In genomic region chrX:94908648-94909047, GRCh38 we compare ENCODE assay signal across 16 cellular contexts.
DNase-seq lines count a peak whose midpoint lies in the region; TF ChIP-seq lines count a peak whose summit lies in the region.
"Had no signal": no experiment of that assay in that cellular context is flagged by ENCODE, and none has a peak within 500 bp of the region (broad histone marks: within the 10 kb centered on the region; RNA-seq: fewer than 3 reads in every experiment).

No MANE protein-coding gene starts in this region.

- no peaks in the 10 kb centered on the region for H3K4me1 Mint-ChIP-seq in neural progenitor cell

- H3K4ac ChIP-seq in trophoblast cell (ENCODE audit: low read depth, low read length) = peak overlapping the region; percentile 33
- no peak overlapping the region for H3K4ac ChIP-seq in mesenchymal stem cell (ENCODE audit: low read depth in 1 of 2, low read length in 2 of 2)

- TF ChIP-seq CTCF in neural progenitor cell (IDR thresholded peaks at IDR 0.05) (no peak), smooth muscle cell (IDR thresholded peaks at IDR 0.05; ENCODE audit: borderline replicate concordance, insufficient read depth, poor library complexity, severe bottlenecking) (no peak), esophagus squamous epithelium (IDR thresholded peaks at IDR 0.05) (no peak)

- H3K9me3 ChIP-seq in neural progenitor cell (ENCODE audit: low read depth) (no peaks in the 10 kb centered on the region), trophoblast cell (ENCODE audit: insufficient read depth, low read depth, low read length) (no peaks in the 10 kb centered on the region), smooth muscle cell (replicated peaks; ENCODE audit: low read depth) (no peaks in the 10 kb centered on the region), esophagus squamous epithelium (no peaks in the 10 kb centered on the region), mesenchymal stem cell (ENCODE audit: control insufficient read depth, low read length) (no peaks in the 10 kb centered on the region)
- H3K9me3 ChIP-seq: BLaER1 treated with 17β-estradiol and CSF1 and Interleukin-3, amounts not matched to agents 10 nM and 100 nM; Caco-2 had no signal

- no peak overlapping the region for H3K27ac Mint-ChIP-seq in neural progenitor cell
- H3K27ac Mint-ChIP-seq: CD4-positive, alpha-beta T cell; CD8-positive, alpha-beta T cell had no signal

- no peaks in the 10 kb centered on the region for H3K36me3 ChIP-seq in neural progenitor cell
- H3K36me3 ChIP-seq in trophoblast cell (ENCODE audit: control insufficient read depth in 1 of 2, insufficient read depth in 2 of 2, low read length in 2 of 2) = no peaks in the 10 kb centered on the region
- no peaks in the 10 kb centered on the region for H3K36me3 ChIP-seq in smooth muscle cell (ENCODE audit: low read depth)
- no peaks in the 10 kb centered on the region for H3K36me3 ChIP-seq in esophagus squamous epithelium
- H3K36me3 ChIP-seq in mesenchymal stem cell (ENCODE audit: control insufficient read depth in 1 of 2, insufficient read depth in 2 of 2, low read depth in 1 of 2, low read length in 2 of 2) = no peaks in the 10 kb centered on the region
- H3K36me3 ChIP-seq: BLaER1 treated with 17β-estradiol and CSF1 and Interleukin-3, amounts not matched to agents 10 nM and 100 nM had no signal

- WGBS in trophoblast cell (ENCODE audit: extremely low coverage, insufficient coverage, insufficient read length) = no CpG with 5 or more reads among the region's 7 CpGs
- 68% methylated on average over 7 of the region's 7 CpGs for WGBS in smooth muscle cell (ENCODE audit: low lambda C conversion rate)
- WGBS in esophagus squamous epithelium, 2 donors = 63 to 77% methylated on average over 3 to 7 of the region's 7 CpGs
- WGBS in mesenchymal stem cell = 80% methylated on average over 7 of the region's 7 CpGs

- H2AFZ ChIP-seq in neural progenitor cell (replicated peaks) = peak overlapping the region; percentile 44
- H2AFZ ChIP-seq in trophoblast cell (ENCODE audit: insufficient read depth, low read length, poor library complexity) = no peak overlapping the region
- peak overlapping the region; percentile 20 for H2AFZ ChIP-seq in smooth muscle cell (ENCODE audit: low read depth)
- no peak overlapping the region for H2AFZ ChIP-seq in mesenchymal stem cell (ENCODE audit: low read depth, low read length)

- DNase-seq in neural progenitor cell (ENCODE audit: low spot score) (no peak), trophoblast cell (no peak), smooth muscle cell (lab: John Stamatoyannopoulos, UW; ENCODE audit: unreplicated experiment) (no peak), esophagus squamous epithelium (lab: John Stamatoyannopoulos, UW) (no peak), OCI-M1 (lab: John Stamatoyannopoulos, UW) (no peak), mesenchymal stem cell (no peak)
- DNase-seq: 8988T; ACHN; Caco-2; Calu3; CD4-positive, alpha-beta T cell; CD8-positive, alpha-beta T cell; DMS79 treated with DMSO at 0.1 percent for 48 hours; GF-D8 had no signal

- H3K27ac ChIP-seq in neural progenitor cell (no peak overlapping the region), trophoblast cell (ENCODE audit: low read depth, low read length) (peak overlapping the region; percentile 74), smooth muscle cell (ENCODE audit: low read depth) (no peak overlapping the region), esophagus squamous epithelium (no peak overlapping the region), mesenchymal stem cell (ENCODE audit: low read length, poor library complexity, severe bottlenecking) (no peak overlapping the region)
- H3K27ac ChIP-seq: BLaER1 treated with 17β-estradiol and CSF1 and Interleukin-3, amounts not matched to agents 10 nM and 100 nM; C4-2B had no signal

- H3K79me1 ChIP-seq in trophoblast cell (ENCODE audit: low read length) = peaks cover 14% of the 10 kb centered on the region
- no peaks in the 10 kb centered on the region for H3K79me1 ChIP-seq in mesenchymal stem cell (replicated peaks; ENCODE audit: low read length, poor library complexity, severe bottlenecking)

- H2BK12ac ChIP-seq in trophoblast cell (ENCODE audit: low read length) = peak overlapping the region; percentile 11
- H2BK12ac ChIP-seq in mesenchymal stem cell (ENCODE audit: low read length in 2 of 2) = no peak overlapping the region

- H3K4me3 Mint-ChIP-seq in neural progenitor cell = no peak overlapping the region
- H3K4me3 Mint-ChIP-seq: CD4-positive, alpha-beta T cell; CD8-positive, alpha-beta T cell had no signal

- intact Hi-C loops in esophagus squamous epithelium (cut with DNase I) = no loop called here

- H3K4me2 ChIP-seq in neural progenitor cell = no peak overlapping the region
- H3K4me2 ChIP-seq in trophoblast cell (ENCODE audit: low read length) = no peak overlapping the region
- H3K4me2 ChIP-seq in smooth muscle cell = no peak overlapping the region
- H3K4me2 ChIP-seq in mesenchymal stem cell (ENCODE audit: low read length, poor library complexity, severe bottlenecking) = no peak overlapping the region
- H3K4me2 ChIP-seq: BLaER1 treated with 17β-estradiol and CSF1 and Interleukin-3, amounts not matched to agents 10 nM and 100 nM had no signal

- H3K4me3 ChIP-seq in neural progenitor cell (no peak overlapping the region), trophoblast cell (ENCODE audit: low read depth, low read length) (no peak overlapping the region), smooth muscle cell (no peak overlapping the region), esophagus squamous epithelium (no peak overlapping the region), mesenchymal stem cell (ENCODE audit: insufficient read depth in 1 of 2, low read depth in 1 of 2, low read length in 2 of 2) (no peak overlapping the region)
- H3K4me3 ChIP-seq: BLaER1 treated with 17β-estradiol and CSF1 and Interleukin-3, amounts not matched to agents 10 nM and 100 nM had no signal

- H3K79me2 ChIP-seq in neural progenitor cell (ENCODE audit: low read depth) (no peaks in the 10 kb centered on the region), trophoblast cell (ENCODE audit: control insufficient read depth, insufficient read depth, low read length, poor library complexity) (no peaks in the 10 kb centered on the region), smooth muscle cell (ENCODE audit: low read depth) (no peaks in the 10 kb centered on the region)

- no peak overlapping the region for H2AK5ac ChIP-seq in trophoblast cell (ENCODE audit: low read length)
- no peak overlapping the region for H2AK5ac ChIP-seq in mesenchymal stem cell (ENCODE audit: low read length, severe bottlenecking)

- H2BK5ac ChIP-seq in trophoblast cell (ENCODE audit: low read depth, low read length, poor library complexity) = peak overlapping the region; percentile 58
- H2BK5ac ChIP-seq in mesenchymal stem cell (ENCODE audit: low read depth, low read length, poor library complexity, severe bottlenecking) = no peak overlapping the region

- H3K9me3 Mint-ChIP-seq in neural progenitor cell = no peaks in the 10 kb centered on the region
- H3K9me3 Mint-ChIP-seq: CD4-positive, alpha-beta T cell; CD8-positive, alpha-beta T cell had no signal

- H4K91ac ChIP-seq in trophoblast cell (ENCODE audit: low read depth, low read length) (peak overlapping the region; percentile 58), mesenchymal stem cell (ENCODE audit: low read length) (no peak overlapping the region)

- H3F3A ChIP-seq in neural progenitor cell (ENCODE audit: low read depth) (no peaks in the 10 kb centered on the region), smooth muscle cell (ENCODE audit: low read depth) (no peaks in the 10 kb centered on the region)

- H3K23ac ChIP-seq in trophoblast cell (ENCODE audit: low read length) = no peak overlapping the region
- H3K23ac ChIP-seq in mesenchymal stem cell (ENCODE audit: low read length in 2 of 2) = no peak overlapping the region

- TF ChIP-seq POLR2A in esophagus squamous epithelium (IDR thresholded peaks at IDR 0.05) = no peak

- H4K20me1 ChIP-seq in neural progenitor cell (ENCODE audit: low read depth) (no peaks in the 10 kb centered on the region), smooth muscle cell (ENCODE audit: low read depth) (no peaks in the 10 kb centered on the region)

- H3K27me3 ChIP-seq in neural progenitor cell (no peaks in the 10 kb centered on the region), trophoblast cell (ENCODE audit: insufficient read depth, low read length) (no peaks in the 10 kb centered on the region), smooth muscle cell (ENCODE audit: low read depth) (no peaks in the 10 kb centered on the region), esophagus squamous epithelium (no peaks in the 10 kb centered on the region), mesenchymal stem cell (ENCODE audit: control insufficient read depth in 1 of 2, insufficient read depth in 1 of 2, low read length in 2 of 2) (no peaks in the 10 kb centered on the region)

- H3K4me1 ChIP-seq in neural progenitor cell = no peaks in the 10 kb centered on the region
- peaks cover 0 to 5% of the 10 kb centered on the region in 2 experiments for H3K4me1 ChIP-seq in trophoblast cell (ENCODE audit: control insufficient read depth in 1 of 2, insufficient read depth in 2 of 2, low read length in 2 of 2)
- H3K4me1 ChIP-seq in smooth muscle cell (ENCODE audit: low read depth) = no peaks in the 10 kb centered on the region
- H3K4me1 ChIP-seq in esophagus squamous epithelium = no peaks in the 10 kb centered on the region
- no peaks in the 10 kb centered on the region for H3K4me1 ChIP-seq in mesenchymal stem cell (ENCODE audit: control insufficient read depth, insufficient read depth, low read depth, low read length)
- H3K4me1 ChIP-seq: BLaER1 treated with 17β-estradiol and CSF1 and Interleukin-3, amounts not matched to agents 10 nM and 100 nM; Caco-2 had no signal

- no peak overlapping the region for H2BK15ac ChIP-seq in mesenchymal stem cell (ENCODE audit: low read depth, poor library complexity, severe bottlenecking)

- no peaks in the 10 kb centered on the region for H3K27me3 Mint-ChIP-seq in neural progenitor cell (ENCODE audit: insufficient read depth, low read depth)
- H3K27me3 Mint-ChIP-seq: CD4-positive, alpha-beta T cell had no signal

- no peak overlapping the region for H3K9ac ChIP-seq in neural progenitor cell
- H3K9ac ChIP-seq in trophoblast cell (ENCODE audit: low read length) = no peak overlapping the region
- H3K9ac ChIP-seq in smooth muscle cell (ENCODE audit: low read depth) = no peak overlapping the region
- no peak overlapping the region for H3K9ac ChIP-seq in mesenchymal stem cell (ENCODE audit: low read length)
- H3K9ac ChIP-seq: BLaER1 treated with 17β-estradiol and CSF1 and Interleukin-3, amounts not matched to agents 10 nM and 100 nM had no signal

- H4K8ac ChIP-seq in trophoblast cell (ENCODE audit: low read depth, low read length) (peak overlapping the region; percentile 69), mesenchymal stem cell (ENCODE audit: low read length) (no peak overlapping the region)

- H3K18ac ChIP-seq in trophoblast cell (ENCODE audit: low read length) = peak overlapping the region; percentile 8
- H3K18ac ChIP-seq in mesenchymal stem cell (ENCODE audit: low read depth in 1 of 2, low read length in 2 of 2) = no peak overlapping the region

- H4K12ac ChIP-seq in trophoblast cell (ENCODE audit: low read depth, low read length) = no peak overlapping the region

- H2BK120ac ChIP-seq in trophoblast cell (ENCODE audit: insufficient read depth, low read length, poor library complexity) = peak overlapping the region; percentile 84
- H2BK120ac ChIP-seq in mesenchymal stem cell (ENCODE audit: low read depth, low read length) = no peak overlapping the region

- H3K14ac ChIP-seq in trophoblast cell (ENCODE audit: low read length) (peak overlapping the region; percentile 69), mesenchymal stem cell (ENCODE audit: low read length in 2 of 2) (no peak overlapping the region)

- H3K36me3 Mint-ChIP-seq in neural progenitor cell = no peaks in the 10 kb centered on the region
- H3K36me3 Mint-ChIP-seq: CD8-positive, alpha-beta T cell had no signal

Comparison
In these comparisons a context has a peak if more than half of its experiments do, and no peak if none do; other contexts are left out.
1. H2AFZ ChIP-seq: peak in neural progenitor cell (single experiment) and smooth muscle cell (single experiment); none in trophoblast cell (single experiment) and mesenchymal stem cell (single experiment).